17 cellular contexts compared by ENCODE assay signal in the genomic region with DNA sequence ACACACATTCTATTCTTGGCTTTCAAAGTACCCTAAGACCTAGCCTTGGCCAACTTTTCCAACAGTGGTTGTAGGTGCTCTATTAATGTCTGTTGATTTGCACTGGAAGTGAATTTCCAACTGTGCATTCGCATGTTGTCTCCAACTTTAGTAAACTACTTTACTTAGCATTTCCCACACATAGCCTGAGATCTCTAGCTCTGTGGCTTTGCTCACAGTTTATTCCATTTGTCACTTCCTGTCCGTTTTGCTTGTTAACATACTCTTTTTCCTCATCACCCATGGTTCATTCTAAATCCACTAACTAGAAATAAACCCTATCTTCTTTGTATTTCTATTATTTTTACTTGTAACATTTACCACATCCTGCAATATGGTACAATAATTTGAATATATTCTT.
DNase-seq lines count a peak whose midpoint lies in the region; ATAC-seq, FAIRE-seq and TF ChIP-seq lines count a peak whose summit lies in the region.
"Had no signal": no experiment of that assay in that cellular context is flagged by ENCODE, and none has a peak within 500 bp of the region (broad histone marks: within the 10 kb centered on the region; RNA-seq: fewer than 3 reads in every experiment).

No MANE protein-coding gene starts in this region.

- peak; percentile 38 for FAIRE-seq in GM12892 (lab: Jason Lieb, UNC)
- FAIRE-seq: colon, GM19239 had no signal

- no peak for DNase-seq in GM12892 (ENCODE audit: insufficient read length)
- DNase-seq in Kasumi-1 (lab: John Stamatoyannopoulos, UW), result peak; percentile 14 to 22
- peak; percentile 6 for DNase-seq in UCSD-AML1 (lab: John Stamatoyannopoulos, UW; ENCODE audit: unreplicated experiment)
- DNase-seq in lung microvascular endothelial cell (ENCODE audit: low read depth in 2 of 2), result peak; percentile 32 to 76
- DNase-seq in glomerular visceral epithelial cell (ENCODE audit: extremely low spot score), result no peak
- DNase-seq in NCI-H1092 treated with DMSO at 0.1 percent for 48 hours (lab: John Stamatoyannopoulos, UW), result no peak
- DNase-seq: amygdala; BE2C; naive thymus-derived CD8-positive, alpha-beta T cell; NCI-H1436 treated with DMSO at 0.1 percent for 48 hours; NCI-H345; SJCRH30; stimulated activated naive CD4-positive, alpha-beta T cell had no signal

- no peak for ATAC-seq in esophagus mucosa
- no peak for ATAC-seq in GM21786 (IDR thresholded peaks at IDR 0.05; ENCODE audit: unreplicated experiment)
- ATAC-seq: naive thymus-derived CD8-positive, alpha-beta T cell had no signal

- no peak for TF ChIP-seq POLR2A in GM12892 (IDR thresholded peaks at IDR 0.05; ENCODE audit: low read depth, low read length)

Comparison
In these comparisons a context has a peak if more than half of its experiments do, and no peak if none do; other contexts are left out.
1. DNase-seq: peak in Kasumi-1 (2 of 2), UCSD-AML1 (single experiment) and lung microvascular endothelial cell (2 of 2); none in GM12892 (single experiment), glomerular visceral epithelial cell (single experiment) and NCI-H1092 treated with DMSO at 0.1 percent for 48 hours (single experiment).